In genomic region chr1:203842559-203842876, GRCh38 we compare ENCODE assay signal across 1 cellular context.
A peak's percentile ranks its signal among the peaks of the same experiment; 100 is the strongest.
TF ChIP-seq lines count a peak whose summit lies in the region.

No MANE protein-coding gene starts in this region.

TF ChIP-seq in HepG2, 621 proteins besides CTCF, POLR2A, EP300 and RAD21:
- TF ChIP-seq ZXDC (CRISPR knock-in tag; IDR thresholded peaks at IDR 0.05) (no peak), HNRNPK (IDR thresholded peaks at IDR 0.05; ENCODE audit: low read depth, low read length, poor library complexity, severe bottlenecking) (peak; percentile 84), ZNF256 (CRISPR knock-in tag; conservative IDR thresholded peaks at IDR 0.05) (no peak)
